ENCODE assay signal across 8 cellular contexts in genomic region chr2:113888641-113889470, GRCh38. TPM values are rescaled to one million over a fixed set of nuclear protein-coding genes. Genes with fewer than 3 reads are reported as not detected.
DNase-seq lines count a peak whose midpoint lies in the region; ATAC-seq and TF ChIP-seq lines count a peak whose summit lies in the region.

No MANE protein-coding gene starts in this region.

- intact Hi-C loops in activated CD8-positive, alpha-beta T cell treated with anti-CD3 and anti-CD28 coated beads for 36 hours (cut with micrococcal nuclease) = loop anchor here (5.0 kb wide), 2 partner anchors 33 to 132 kb away; partner anchors contain the start of gene SLC35F5
- intact Hi-C loops in right cardiac atrium (cut with DNase I) = loop anchor here in 1 of 4 donors (5.0 kb wide), 1 partner anchor 132 kb away; the partner anchor contains the start of gene SLC35F5

- no peaks in the 10 kb centered on the region for H3K9me3 ChIP-seq in HEK293 (ENCODE audit: control insufficient read depth, insufficient read depth, low read depth, low read length)
- H3K9me3 ChIP-seq in right cardiac atrium (ENCODE audit: control insufficient read depth, low read length) = no peaks in the 10 kb centered on the region
- no peaks in the 10 kb centered on the region for H3K9me3 ChIP-seq in skeletal muscle tissue (ENCODE audit: control insufficient read depth in 3 of 3, low read length in 3 of 3)

- H3K36me3 Mint-ChIP-seq in activated CD8-positive, alpha-beta T cell treated with anti-CD3 and anti-CD28 coated beads for 36 hours (ENCODE audit: low read depth) = peaks cover 63% of the 10 kb centered on the region

- TF ChIP-seq CTCF in HEK293 (tag by site-specific recombination; IDR thresholded peaks at IDR 0.05) = no peak
- no peak for TF ChIP-seq CTCF in activated CD8-positive, alpha-beta T cell treated with anti-CD3 and anti-CD28 coated beads for 36 hours (IDR thresholded peaks at IDR 0.05)

- CTCF ChIA-PET in HEK293 (lab: Yijun Ruan, JAX) = interaction anchor here (0.6 to 1.3 kb wide), 4 partner anchors 10 to 499 kb away, joined by 3 to 5 read pairs (median 3); no protein-coding TSS in a partner anchor
- CTCF ChIA-PET in activated CD8-positive, alpha-beta T cell treated with anti-CD3 and anti-CD28 coated beads for 36 hours (lab: Charles Lee) = interaction anchor here (0.9 to 1.3 kb wide), 5 partner anchors 8 to 132 kb away, joined by 3 to 6 read pairs (median 5); partner anchors contain the start of gene SLC35F5

- peak overlapping the region; percentile 97 for H3K27ac ChIP-seq in HEK293 (ENCODE audit: extremely low read depth, low read depth, low read length)
- peak overlapping the region; percentile 89 for H3K27ac ChIP-seq in right cardiac atrium (ENCODE audit: low read length)
- H3K27ac ChIP-seq in skeletal muscle tissue (ENCODE audit: low read depth, low read length) = peak overlapping the region; percentile 98

- H3K36me3 ChIP-seq in HEK293 (ENCODE audit: control insufficient read depth in 2 of 2, insufficient read depth in 1 of 2, low read length in 2 of 2) = no peaks in the 10 kb centered on the region
- H3K36me3 ChIP-seq in skeletal muscle tissue (ENCODE audit: control insufficient read depth in 3 of 3, insufficient read depth in 3 of 3, low read length in 3 of 3) = no peaks in the 10 kb centered on the region

- H3K27me3 Mint-ChIP-seq in activated CD8-positive, alpha-beta T cell treated with anti-CD3 and anti-CD28 coated beads for 36 hours = no peaks in the 10 kb centered on the region

- peak overlapping the region; percentile 99 for H3K4me3 Mint-ChIP-seq in activated CD8-positive, alpha-beta T cell treated with anti-CD3 and anti-CD28 coated beads for 36 hours

- no peaks in the 10 kb centered on the region for H3K9me3 Mint-ChIP-seq in activated CD8-positive, alpha-beta T cell treated with anti-CD3 and anti-CD28 coated beads for 36 hours

- 37% methylated on average over 14 of the region's 14 CpGs for WGBS in right cardiac atrium

- DNase-seq in activated CD8-positive, alpha-beta T cell treated with anti-CD3 and anti-CD28 coated beads for 36 hours = no peak
- DNase-seq in right cardiac atrium = peak in 2 of 3 donors; percentile 38 to 70
- DNase-seq in AG08396 (ENCODE audit: low spot score) = no peak
- DNase-seq in stimulated activated CD4-positive, alpha-beta T cell treated with anti-CD3 and anti-CD28 coated beads, Interleukin-4, amount 100 ng/mL, for 24 hours = no peak

- ATAC-seq in activated CD8-positive, alpha-beta T cell treated with anti-CD3 and anti-CD28 coated beads for 36 hours = no peak
- ATAC-seq in right cardiac atrium (no peak), HG02840 (IDR thresholded peaks at IDR 0.05; ENCODE audit: low FRiP score, unreplicated experiment) (no peak), GM21576 (IDR thresholded peaks at IDR 0.05; ENCODE audit: unreplicated experiment) (no peak)

- H3K27me3 ChIP-seq in right cardiac atrium (ENCODE audit: control insufficient read depth, insufficient read depth) (no peaks in the 10 kb centered on the region), skeletal muscle tissue (ENCODE audit: control insufficient read depth in 3 of 3, insufficient read depth in 3 of 3, low read length in 3 of 3) (no peaks in the 10 kb centered on the region)

- peaks cover 60% of the 10 kb centered on the region for H3K4me1 Mint-ChIP-seq in activated CD8-positive, alpha-beta T cell treated with anti-CD3 and anti-CD28 coated beads for 36 hours (ENCODE audit: low read depth)

- peaks cover 14% of the 10 kb centered on the region for H3K4me1 ChIP-seq in HEK293 (ENCODE audit: control insufficient read depth, insufficient read depth, low read length)
- peaks cover 3% of the 10 kb centered on the region for H3K4me1 ChIP-seq in right cardiac atrium (ENCODE audit: control insufficient read depth, insufficient read depth, low read length)
- H3K4me1 ChIP-seq in skeletal muscle tissue (ENCODE audit: control insufficient read depth in 3 of 3, insufficient read depth in 3 of 3, low read length in 3 of 3) = peaks cover 9 to 30% (median 19%) of the 10 kb centered on the region in 3 donors

- H3K27ac Mint-ChIP-seq in activated CD8-positive, alpha-beta T cell treated with anti-CD3 and anti-CD28 coated beads for 36 hours = peak overlapping the region; percentile 98

- POLR2A ChIA-PET in HEK293 (lab: Yijun Ruan, JAX) = interaction anchor here (0.7 to 2.0 kb wide), 7 partner anchors 10 to 133 kb away, joined by 3 to 19 read pairs (median 4); partner anchors contain the start of gene SLC35F5
- POLR2A ChIA-PET in activated CD8-positive, alpha-beta T cell treated with anti-CD3 and anti-CD28 coated beads for 36 hours (lab: Charles Lee) = interaction anchor here (1.0 to 1.9 kb wide), 3 partner anchors 12 to 194 kb away, joined by 3 to 10 read pairs (median 6); partner anchors contain the start of gene SLC35F5

- H3K9ac ChIP-seq in skeletal muscle tissue (ENCODE audit: low read depth in 1 of 3, low read length in 3 of 3) = peak overlapping the region; percentile 76 to 94 (median 82)

- H3K4me3 ChIP-seq in HEK293 (ENCODE audit: low read depth, low read length) (peak overlapping the region; percentile 74), right cardiac atrium (ENCODE audit: low read length) (peak overlapping the region; percentile 83), skeletal muscle tissue (ENCODE audit: low read length in 3 of 3) (peak overlapping the region; percentile 78 to 90 (median 89))

TF ChIP-seq in HEK293, 187 proteins besides CTCF, POLR2A, EP300 and RAD21:
- TF ChIP-seq PRDM10 (tag by site-specific recombination; IDR thresholded peaks at IDR 0.05) = no peak
- TF ChIP-seq ZNF155 (tag by site-specific recombination; IDR thresholded peaks at IDR 0.05) = no peak
- TF ChIP-seq ZFP37 (tag by site-specific recombination; IDR thresholded peaks at IDR 0.05) = no peak
- no peak for TF ChIP-seq OVOL3 (tag by site-specific recombination; IDR thresholded peaks at IDR 0.05)
- TF ChIP-seq ZNF549 (tag by site-specific recombination; IDR thresholded peaks at IDR 0.05) = no peak
- no peak for TF ChIP-seq KLF17 (tag by site-specific recombination; IDR thresholded peaks at IDR 0.05)
- TF ChIP-seq ZNF488 (tag by site-specific recombination; IDR thresholded peaks at IDR 0.05) = no peak
- TF ChIP-seq ZNF792 (tag by site-specific recombination; IDR thresholded peaks at IDR 0.05) = no peak
- TF ChIP-seq EGR2 (tag by site-specific recombination; IDR thresholded peaks at IDR 0.05; ENCODE audit: low read depth) = no peak
- no peak for TF ChIP-seq ZNF157 (tag by site-specific recombination; IDR thresholded peaks at IDR 0.05)

RNA-seq across cellular contexts. Expression of gene ACTR3, which starts 1.0 kb away (rescaled TPM):
- total RNA-seq in activated CD8-positive, alpha-beta T cell treated with anti-CD3 and anti-CD28 coated beads for 36 hours = 100 to 1,000 TPM; 442 to 449 TPM
- total RNA-seq in right cardiac atrium (100 to 1,000 TPM; 120 to 168 (median 137) TPM), skeletal muscle tissue (40.7 TPM)
- polyA plus RNA-seq in right cardiac atrium = 42.3 TPM

Comparison
In these comparisons a context has a peak if more than half of its experiments do, and no peak if none do; other contexts are left out.
1. DNase-seq: peak in right cardiac atrium (2 of 3); none in activated CD8-positive, alpha-beta T cell treated with anti-CD3 and anti-CD28 coated beads for 36 hours (single experiment), AG08396 (single experiment) and stimulated activated CD4-positive, alpha-beta T cell treated with anti-CD3 and anti-CD28 coated beads, Interleukin-4, amount 100 ng/mL, for 24 hours (single experiment).
2. Peak in every context shown above with its lines, with median percentiles within 50 percentile points of each other: H3K27ac ChIP-seq and H3K4me3 ChIP-seq.